Comparison of ENCODE assay signal across 8 cellular contexts in genomic region chr11:119144825-119145476, GRCh38. TPM values are rescaled to one million over a fixed set of nuclear protein-coding genes. Genes with fewer than 3 reads are reported as not detected.
DNase-seq lines count a peak whose midpoint lies in the region; ATAC-seq and TF ChIP-seq lines count a peak whose summit lies in the region.

No MANE protein-coding gene starts in this region.

- TF ChIP-seq CTCF in HFF-Myc (IDR thresholded peaks at IDR 0.05; ENCODE audit: low read depth, low read length, missing control alignments) (peak; percentile 55), right atrium auricular region (IDR thresholded peaks at IDR 0.05) (peak; percentile 57 to 77)

- H3K4me1 ChIP-seq in adipocyte (ENCODE audit: control insufficient read depth, insufficient read depth, low read length) (peaks cover 3% of the 10 kb centered on the region), right atrium auricular region (peaks cover 0 to 21% of the 10 kb centered on the region in 2 donors)

- H3K27ac ChIP-seq in right atrium auricular region: no peak overlapping the region

- H3K9me3 ChIP-seq in adipocyte (ENCODE audit: control insufficient read depth, low read length) (no peaks in the 10 kb centered on the region), right atrium auricular region (no peaks in the 10 kb centered on the region)

- H3K27me3 ChIP-seq in adipocyte (replicated peaks; ENCODE audit: control insufficient read depth, insufficient read depth, low read length) (peaks cover 30% of the 10 kb centered on the region), right atrium auricular region (no peaks in the 10 kb centered on the region)

- ATAC-seq in sciatic nerve (peak; percentile 78), GM21825 (IDR thresholded peaks at IDR 0.05; ENCODE audit: unreplicated experiment) (no peak)

- intact Hi-C loops in sciatic nerve (cut with DNase I): no loop called here

- H3K4me3 ChIP-seq in HFF-Myc (replicated peaks; ENCODE audit: low read depth, low read length) (no peak overlapping the region), adipocyte (ENCODE audit: low read length) (no peak overlapping the region), right atrium auricular region (no peak overlapping the region)

- H3K36me3 ChIP-seq in adipocyte (ENCODE audit: control insufficient read depth, insufficient read depth, low read length, severe bottlenecking) (no peaks in the 10 kb centered on the region), right atrium auricular region (no peaks in the 10 kb centered on the region)

- H3K9ac ChIP-seq in adipocyte (ENCODE audit: low read length): no peak overlapping the region

- DNase-seq in EL: peak; percentile 77
- DNase-seq in HFF-Myc (ENCODE audit: extremely low read depth, low read depth): peak; percentile 32
- DNase-seq in NCI-H748 treated with DMSO at 0.1 percent for 48 hours (lab: John Stamatoyannopoulos, UW): peak; percentile 43
- peak; percentile 86 for DNase-seq in adipocyte (ENCODE audit: low read depth)
- DNase-seq in right atrium auricular region (ENCODE audit: low spot score): no peak
- DNase-seq in sciatic nerve (ENCODE audit: low spot score): no peak
- no peak for DNase-seq in DMS79 (lab: John Stamatoyannopoulos, UW)

RNA-seq across cellular contexts. Expression of gene ABCG4, which starts 3.9 kb away (rescaled TPM):
- total RNA-seq in right atrium auricular region (1 to 10 TPM; 1.4 to 1.8 TPM), sciatic nerve (not detected)

RNA-seq across cellular contexts. Expression of gene HINFP, which starts 23.6 kb away (rescaled TPM):
- 10 to 100 TPM; 11.2 to 18.1 TPM for total RNA-seq in right atrium auricular region
- 30.4 TPM for total RNA-seq in sciatic nerve

RNA-seq across cellular contexts. Expression of gene NLRX1, which starts 23.6 kb away (rescaled TPM):
- total RNA-seq in right atrium auricular region (10 to 100 TPM; 16.9 to 24.3 TPM), sciatic nerve (13.9 TPM)

RNA-seq across cellular contexts. Expression of gene C2CD2L, which starts 37.8 kb away (rescaled TPM):
- total RNA-seq in right atrium auricular region (10 to 100 TPM; 10.0 to 14.2 TPM), sciatic nerve (12.1 TPM)

RNA-seq across cellular contexts. Expression of gene NHERF4, which starts 40.3 kb away (rescaled TPM):
- 1 to 10 TPM; 1.7 to 5.6 TPM for total RNA-seq in right atrium auricular region
- total RNA-seq in sciatic nerve: 0.62 TPM

Comparison
In these comparisons a context has a peak if more than half of its experiments do, and no peak if none do; other contexts are left out.
1. DNase-seq: peak in EL (single experiment), HFF-Myc (single experiment), NCI-H748 treated with DMSO at 0.1 percent for 48 hours (single experiment) and adipocyte (single experiment); none in right atrium auricular region (single experiment), sciatic nerve (single experiment) and DMS79 (single experiment).